Comparison of ENCODE assay signal across 8 cellular contexts in genomic region chr1:169928438-169929209, GRCh38. TPM values are rescaled to one million over a fixed set of nuclear protein-coding genes. Genes with fewer than 3 reads are reported as not detected.
A peak's percentile ranks its signal among the peaks of the same experiment; 100 is the strongest.
DNase-seq lines count a peak whose midpoint lies in the region; ATAC-seq and TF ChIP-seq lines count a peak whose summit lies in the region.

No MANE protein-coding gene starts in this region.

- H3K4me3 ChIP-seq in ascending aorta: no peak overlapping the region
- no peak overlapping the region for H3K4me3 ChIP-seq in testis

- peaks cover 0 to 2% of the 10 kb centered on the region in 2 donors for H3K36me3 ChIP-seq in ascending aorta
- H3K36me3 ChIP-seq in testis (ENCODE audit: low read depth, missing control alignments): no peaks in the 10 kb centered on the region

- no peak for TF ChIP-seq POLR2A in testis (IDR thresholded peaks at IDR 0.05)

- TF ChIP-seq CTCF in GM13977 (IDR thresholded peaks at IDR 0.05; ENCODE audit: extremely low read depth, insufficient read depth, missing control alignments) (peak; percentile 61), ascending aorta (IDR thresholded peaks at IDR 0.05) (peak; percentile 48 to 69 (median 65)), testis (IDR thresholded peaks at IDR 0.05) (peak; percentile 38 to 58 (median 54))

- H3K9me3 ChIP-seq in ascending aorta (no peaks in the 10 kb centered on the region), testis (no peaks in the 10 kb centered on the region)

- H3K27ac ChIP-seq in ascending aorta: no peak overlapping the region
- H3K27ac ChIP-seq in testis: no peak overlapping the region

- ATAC-seq in HG03095 (IDR thresholded peaks at IDR 0.05; ENCODE audit: unreplicated experiment): peak; percentile 71

- WGBS in testis, 2 donors: 50 to 61% methylated on average over 6 of the region's 6 CpGs

- in situ Hi-C loops in GM13977 (cut with MboI; ENCODE audit: low pct_unique_long_range_greater_than_20kb, low sequenced_read_pairs, unreplicated experiment): loop anchor here (25.0 kb wide), 1 partner anchor 959 kb away; no protein-coding TSS in a partner anchor

- intact Hi-C loops in ascending aorta (cut with DNase I) (loop anchor here (2.0 to 5.0 kb wide), 3 partner anchors 836 to 1002 kb away; no protein-coding TSS in a partner anchor), testis (cut with DNase I; ENCODE audit: low total_unique reads) (no loop called here)

- peaks cover 0 to 5% of the 10 kb centered on the region in 2 donors for H3K4me1 ChIP-seq in ascending aorta
- no peaks in the 10 kb centered on the region for H3K4me1 ChIP-seq in testis

- DNase-seq in AG20443 (ENCODE audit: low spot score) (peak; percentile 34), GM13977 (ENCODE audit: low spot score) (no peak), NCI-H2196 treated with DMSO at 0.1 percent for 48 hours (lab: John Stamatoyannopoulos, UW; ENCODE audit: unreplicated experiment) (peak; percentile 48), ascending aorta (ENCODE audit: low spot score in 2 of 2) (no peak), iris pigment epithelial cell (ENCODE audit: low read depth) (peak; percentile 57), testis (no peak)
- no peak for DNase-seq in activated CD8-positive, alpha-beta memory T cell treated with anti-CD3 and anti-CD28 coated beads, Interleukin-2, amount 50 U/mL, for 4 hours

- no peaks in the 10 kb centered on the region for H3K27me3 ChIP-seq in ascending aorta
- H3K27me3 ChIP-seq in testis: no peaks in the 10 kb centered on the region

RNA-seq across cellular contexts. Expression of gene SCYL3, which starts 34.9 kb away (rescaled TPM):
- total RNA-seq in ascending aorta: 0.96 TPM
- total RNA-seq in testis: 10 to 100 TPM; 15.8 to 16.3 TPM
- polyA plus RNA-seq in testis (ENCODE audit: insufficient read depth, low read depth, low replicate concordance): 13.3 TPM

Comparison
In these comparisons a context has a peak if more than half of its experiments do, and no peak if none do; other contexts are left out.
1. DNase-seq: peak in AG20443 (single experiment), NCI-H2196 treated with DMSO at 0.1 percent for 48 hours (single experiment) and iris pigment epithelial cell (single experiment); none in GM13977 (single experiment), ascending aorta (0 of 2), testis (single experiment) and activated CD8-positive, alpha-beta memory T cell treated with anti-CD3 and anti-CD28 coated beads, Interleukin-2, amount 50 U/mL, for 4 hours (single experiment).
2. Peak in every context shown above with its lines, with median percentiles within 50 percentile points of each other: CTCF ChIP-seq.